ENCODE assay signal across 27 cellular contexts in the genomic region with DNA sequence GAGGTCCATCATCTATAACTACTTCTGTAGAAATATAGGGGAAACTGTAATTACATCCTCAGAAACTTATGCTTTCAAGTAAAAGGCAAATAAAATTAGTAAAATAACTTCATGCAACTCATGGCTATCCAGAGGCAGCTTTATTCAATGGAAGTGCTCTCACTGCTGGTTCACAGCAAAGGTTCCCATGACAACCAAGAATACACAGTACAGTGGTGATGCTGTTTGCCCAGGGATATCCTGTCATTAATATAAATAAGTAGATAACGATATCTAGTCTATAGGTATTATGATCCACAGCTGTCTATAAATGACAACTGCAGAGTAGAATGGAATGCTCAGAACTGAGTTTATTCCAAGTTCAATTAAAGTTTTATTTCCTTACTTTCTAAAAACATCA.
DNase-seq lines count a peak whose midpoint lies in the region; ATAC-seq and TF ChIP-seq lines count a peak whose summit lies in the region.
"Had no signal": no experiment of that assay in that cellular context is flagged by ENCODE, and none has a peak within 500 bp of the region (broad histone marks: within the 10 kb centered on the region; RNA-seq: fewer than 3 reads in every experiment).

No MANE protein-coding gene starts in this region.

- H3K4me3 Mint-ChIP-seq in T-cell, result no peak overlapping the region
- H3K4me3 Mint-ChIP-seq: activated CD4-positive, alpha-beta T cell treated with anti-CD3 and anti-CD28 coated beads, Interleukin-2, amount 10 ng/mL, durations not matched to agents 7 days and 5 days; activated CD8-positive, alpha-beta memory T cell treated with anti-CD3 and anti-CD28 coated beads, Interleukin-2, amount 10 ng/mL, durations not matched to agents 7 days and 5 days; activated T-cell treated with anti-CD3 and anti-CD28 coated beads, Interleukin-2, amount 50 U/mL, for 72 hours; CD4-positive, alpha-beta memory T cell; dendritic cell treated with granulocyte-macrophage colony-stimulating factor and Interleukin-4, amounts not matched to agents 40 ng/mL and 50 ng/mL, for 4 days had no signal

- H3K9me3 Mint-ChIP-seq in T-cell, result no peaks in the 10 kb centered on the region
- H3K9me3 Mint-ChIP-seq: activated CD4-positive, alpha-beta T cell treated with anti-CD3 and anti-CD28 coated beads, Interleukin-2, amount 10 ng/mL, durations not matched to agents 7 days and 5 days; activated T-cell treated with anti-CD3 and anti-CD28 coated beads, Interleukin-2, amount 50 U/mL, for 72 hours; dendritic cell treated with granulocyte-macrophage colony-stimulating factor and Interleukin-4, amounts not matched to agents 40 ng/mL and 50 ng/mL, for 4 days had no signal

- TF ChIP-seq POLR2A in breast epithelium (IDR thresholded peaks at IDR 0.05), result no peak

- H3K27ac Mint-ChIP-seq in T-cell, result no peak overlapping the region
- H3K27ac Mint-ChIP-seq: activated CD4-positive, alpha-beta T cell treated with anti-CD3 and anti-CD28 coated beads, Interleukin-2, amount 10 ng/mL, durations not matched to agents 7 days and 5 days; activated CD8-positive, alpha-beta memory T cell treated with anti-CD3 and anti-CD28 coated beads, Interleukin-2, amount 10 ng/mL, durations not matched to agents 7 days and 5 days; activated T-cell treated with anti-CD3 and anti-CD28 coated beads, Interleukin-2, amount 50 U/mL, for 72 hours; CD4-positive, alpha-beta memory T cell; dendritic cell treated with granulocyte-macrophage colony-stimulating factor and Interleukin-4, amounts not matched to agents 40 ng/mL and 50 ng/mL, for 4 days had no signal

- H3K9me3 ChIP-seq in breast epithelium, result no peaks in the 10 kb centered on the region
- H3K9me3 ChIP-seq: neutrophil, prostate gland, stomach, tibial artery had no signal

- no peaks in the 10 kb centered on the region for H3K27me3 ChIP-seq in breast epithelium
- H3K27me3 ChIP-seq: neutrophil, stomach, tibial artery had no signal

- no peak overlapping the region for H3K27ac ChIP-seq in breast epithelium
- H3K27ac ChIP-seq: KMS-11, neutrophil, prostate gland, RWPE1, stomach, tibial artery, WERI-Rb-1 had no signal

- H3K36me3 Mint-ChIP-seq in T-cell, result no peaks in the 10 kb centered on the region
- H3K36me3 Mint-ChIP-seq: activated CD8-positive, alpha-beta memory T cell treated with anti-CD3 and anti-CD28 coated beads, Interleukin-2, amount 10 ng/mL, durations not matched to agents 7 days and 5 days; CD4-positive, alpha-beta memory T cell had no signal

- no peak for TF ChIP-seq CTCF in breast epithelium (IDR thresholded peaks at IDR 0.05)

- POLR2A ChIA-PET in T-cell (lab: Charles Lee), result interaction anchor here in 1 of 2 donors (0.6 kb wide), 1 partner anchor 15 kb away, joined by 13 read pairs; no protein-coding TSS in a partner anchor

- no peaks in the 10 kb centered on the region for H3K36me3 ChIP-seq in breast epithelium
- H3K36me3 ChIP-seq: neutrophil, prostate gland, stomach, tibial artery, WERI-Rb-1 had no signal

- H3K4me3 ChIP-seq in breast epithelium, result no peak overlapping the region
- H3K4me3 ChIP-seq: lung, prostate gland, stomach, tibial artery had no signal

- DNase-seq in COR-L47 (lab: John Stamatoyannopoulos, UW) (peak; percentile 55), DMS53 (lab: John Stamatoyannopoulos, UW) (peak; percentile 96), NCI-H69 (lab: John Stamatoyannopoulos, UW) (peak; percentile 87), left kidney (ENCODE audit: low read depth, low spot score) (peak; percentile 35), T-cell (no peak), breast epithelium (ENCODE audit: low spot score in 2 of 2) (no peak)
- DNase-seq in activated effector memory CD4-positive, alpha-beta T cell treated with Interleukin-2 at 50 U/mL for 16 hours, result no peak
- DNase-seq: activated CD4-positive, alpha-beta T cell treated with anti-CD3 and anti-CD28 coated beads, Interleukin-2, amount 10 ng/mL, durations not matched to agents 7 days and 5 days; activated CD8-positive, alpha-beta memory T cell treated with anti-CD3 and anti-CD28 coated beads, Interleukin-2, amount 10 ng/mL, durations not matched to agents 7 days and 5 days; activated naive CD4-positive, alpha-beta T cell treated with anti-CD3 and anti-CD28 coated beads, Interleukin-2, amount 50 U/mL, for 16 hours; activated T-cell treated with anti-CD3 and anti-CD28 coated beads, Interleukin-2, amount 50 U/mL, for 72 hours; amygdala; CD4-positive, alpha-beta memory T cell; DMS79 treated with DMSO at 0.1 percent for 48 hours; glutamatergic neuron; kidney glomerular epithelial cell; NCI-H187; stimulated activated CD8-positive, alpha-beta memory T cell treated with anti-CD3 and anti-CD28 coated beads, Interleukin-4, amount 100 ng/mL, for 48 hours; stomach; tibial artery; WERI-Rb-1 had no signal

- intact Hi-C loops in breast epithelium (cut with DNase I; ENCODE audit: low total_unique reads), result no loop called here

- CTCF ChIA-PET in T-cell (lab: Charles Lee), result no interaction called here

- no peaks in the 10 kb centered on the region for H3K4me1 Mint-ChIP-seq in T-cell
- H3K4me1 Mint-ChIP-seq: activated CD4-positive, alpha-beta T cell treated with anti-CD3 and anti-CD28 coated beads, Interleukin-2, amount 10 ng/mL, durations not matched to agents 7 days and 5 days; activated CD8-positive, alpha-beta memory T cell treated with anti-CD3 and anti-CD28 coated beads, Interleukin-2, amount 10 ng/mL, durations not matched to agents 7 days and 5 days; CD4-positive, alpha-beta memory T cell had no signal

- no peak for ATAC-seq in T-cell (replicated peaks in 1 of 4)
- ATAC-seq: activated CD8-positive, alpha-beta memory T cell treated with anti-CD3 and anti-CD28 coated beads, Interleukin-2, amount 10 ng/mL, durations not matched to agents 7 days and 5 days; activated T-cell treated with anti-CD3 and anti-CD28 coated beads, Interleukin-2, amount 50 U/mL, for 72 hours had no signal

- no peaks in the 10 kb centered on the region for H3K4me1 ChIP-seq in breast epithelium
- H3K4me1 ChIP-seq: prostate gland had no signal

- no peaks in the 10 kb centered on the region for H3K27me3 Mint-ChIP-seq in T-cell
- H3K27me3 Mint-ChIP-seq: dendritic cell treated with granulocyte-macrophage colony-stimulating factor and Interleukin-4, amounts not matched to agents 40 ng/mL and 50 ng/mL, for 4 days had no signal

Comparison
In these comparisons a context has a peak if more than half of its experiments do, and no peak if none do; other contexts are left out.
1. DNase-seq: peak in COR-L47 (single experiment), DMS53 (single experiment), NCI-H69 (single experiment) and left kidney (single experiment); none in T-cell (0 of 34), breast epithelium (0 of 2) and activated effector memory CD4-positive, alpha-beta T cell treated with Interleukin-2 at 50 U/mL for 16 hours (single experiment).